ENCODE assay signal across 8 cellular contexts in genomic region chr10:92087750-92088395, GRCh38.
DNase-seq lines count a peak whose midpoint lies in the region; ATAC-seq and TF ChIP-seq lines count a peak whose summit lies in the region.

No MANE protein-coding gene starts in this region.

- DNase-seq in AML-193 (lab: John Stamatoyannopoulos, UW) (peak; percentile 75 to 85), NCI-H2171 treated with DMSO at 0.1 percent for 48 hours (lab: John Stamatoyannopoulos, UW) (peak; percentile 81), kidney epithelial cell (ENCODE audit: low read depth) (peak; percentile 37)
- peak; percentile 37 for DNase-seq in central memory CD4-positive, alpha-beta T cell
- peak; percentile 54 for DNase-seq in stimulated activated CD4-positive, alpha-beta T cell treated with anti-CD3 and anti-CD28 coated beads, Interleukin-4, amount 100 ng/mL, for 24 hours

- peak overlapping the region; percentile 60 for H3K27ac ChIP-seq in VCaP

- no peak overlapping the region for H3K4me3 ChIP-seq in kidney epithelial cell (ENCODE audit: low read depth, low read length)

- no peaks in the 10 kb centered on the region for H3K36me3 ChIP-seq in kidney epithelial cell (ENCODE audit: control insufficient read depth, insufficient read depth, low read length)

- ATAC-seq in GM18873 (IDR thresholded peaks at IDR 0.05; ENCODE audit: low FRiP score, unreplicated experiment) (peak; percentile 85), HG03097 (IDR thresholded peaks at IDR 0.05; ENCODE audit: low FRiP score, unreplicated experiment) (peak; percentile 74)

- TF ChIP-seq CTCF in VCaP (conservative IDR thresholded peaks at IDR 0.05) (peak; percentile 92), kidney epithelial cell (IDR thresholded peaks at IDR 0.05; ENCODE audit: insufficient read depth, low read length, poor library complexity, severe bottlenecking) (peak; percentile 84)

- H3K27me3 ChIP-seq in kidney epithelial cell (ENCODE audit: control insufficient read depth, insufficient read depth, low read length), result no peaks in the 10 kb centered on the region
